ENCODE assay signal across 24 cellular contexts in the genomic region with DNA sequence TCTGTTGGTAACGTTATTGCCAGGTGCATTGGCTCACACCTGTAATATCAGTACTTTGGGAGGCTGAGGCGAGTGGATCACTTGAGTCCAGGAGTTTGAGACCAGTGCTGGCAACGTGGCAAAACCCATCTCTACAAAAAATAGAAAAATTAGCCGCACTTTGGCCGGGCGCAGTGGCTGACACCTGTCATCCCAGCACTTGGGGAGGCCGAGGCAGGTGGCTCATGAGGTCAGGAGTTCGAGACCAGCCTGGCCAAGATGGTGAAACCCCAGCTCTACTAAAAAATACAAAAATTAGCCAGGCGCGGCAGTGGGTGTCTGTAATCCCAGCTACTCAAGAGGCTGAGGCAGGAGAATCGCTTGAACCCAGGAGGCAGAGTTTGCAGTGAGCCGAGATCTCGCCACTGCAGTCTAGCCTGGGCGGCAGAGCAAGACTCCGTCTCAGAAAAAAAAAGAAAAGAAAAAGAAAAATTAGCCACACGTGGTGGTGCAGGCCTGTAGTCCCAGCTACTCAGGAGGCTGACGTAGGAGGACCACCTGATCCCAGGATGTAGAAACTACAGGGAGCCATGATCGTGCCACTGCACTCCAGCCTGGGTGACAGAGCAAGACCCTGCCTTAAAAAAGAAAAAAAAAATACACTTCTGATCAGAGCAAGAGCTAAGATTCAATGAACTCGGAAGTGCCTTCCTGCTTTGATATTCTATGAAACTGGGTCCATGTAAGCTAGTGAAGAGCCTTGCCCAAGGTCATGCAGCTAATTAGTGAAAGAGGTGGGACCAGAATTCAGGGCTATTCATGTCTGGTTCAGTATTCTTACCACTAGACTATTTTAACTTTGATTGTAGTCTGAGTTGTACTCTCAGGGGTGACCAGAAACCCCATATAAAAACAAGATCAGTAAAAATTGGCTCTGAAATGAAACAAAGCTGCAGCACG. TPM values are rescaled to one million over a fixed set of nuclear protein-coding genes. Genes with fewer than 3 reads are reported as not detected.
"Had no signal": no experiment of that assay in that cellular context is flagged by ENCODE, and none has a peak within 500 bp of the region (broad histone marks: within the 10 kb centered on the region; RNA-seq: fewer than 3 reads in every experiment).

No MANE protein-coding gene starts in this region.

- H3K27me3 ChIP-seq: heart left ventricle, left lung, right atrium auricular region, tibial artery, upper lobe of right lung, vagina had no signal

- DNase-seq: effector memory CD4-positive, alpha-beta T cell; heart left ventricle; hypothalamus; left lung; lower lobe of right lung; mesenchymal stem cell; midbrain; naive thymus-derived CD8-positive, alpha-beta T cell; stimulated activated CD4-positive, alpha-beta T cell treated with anti-CD3 and anti-CD28 coated beads, Interleukin-4, amount 100 ng/mL, for 24 hours; tibial artery; upper lobe of right lung had no signal

- H3K36me3 Mint-ChIP-seq: naive thymus-derived CD8-positive, alpha-beta T cell; stimulated activated memory B cell treated with anti-CD40 and anti-IgM and Interleukin-4, amounts not matched to agents 10 μg/mL and 1 μg/mL and 100 μg/mL, for 72 hours had no signal

- H3K4me3 Mint-ChIP-seq: naive thymus-derived CD8-positive, alpha-beta T cell; neural crest cell; stimulated activated memory B cell treated with anti-CD40 and anti-IgM and Interleukin-4, amounts not matched to agents 10 μg/mL and 1 μg/mL and 100 μg/mL, for 72 hours; stimulated activated naive CD8-positive, alpha-beta T cell treated with anti-CD3 and anti-CD28 coated beads, Interleukin-15, Interleukin-2, amounts not matched to agents 100 ng/mL and 50 ng/mL, for 24 hours had no signal

- H3K36me3 ChIP-seq: heart left ventricle, left lung, lower lobe of right lung, right atrium auricular region, tibial artery, upper lobe of right lung, vagina had no signal

- H3K4me1 ChIP-seq: left lung, tibial artery, upper lobe of right lung, vagina had no signal

- H3K9me3 ChIP-seq: heart left ventricle, left lung, lower lobe of right lung, right atrium auricular region, tibial artery, upper lobe of right lung, vagina had no signal

- H3K27ac Mint-ChIP-seq: naive thymus-derived CD8-positive, alpha-beta T cell; stimulated activated memory B cell treated with anti-CD40 and anti-IgM and Interleukin-4, amounts not matched to agents 10 μg/mL and 1 μg/mL and 100 μg/mL, for 72 hours; stimulated activated naive CD8-positive, alpha-beta T cell treated with anti-CD3 and anti-CD28 coated beads, Interleukin-15, Interleukin-2, amounts not matched to agents 100 ng/mL and 50 ng/mL, for 24 hours had no signal

- H3K27ac ChIP-seq: heart left ventricle, left lung, lower lobe of right lung, right atrium auricular region, tibial artery, upper lobe of right lung, vagina had no signal

- H3K9me3 Mint-ChIP-seq: naive thymus-derived CD8-positive, alpha-beta T cell; neural crest cell; stimulated activated memory B cell treated with anti-CD40 and anti-IgM and Interleukin-4, amounts not matched to agents 10 μg/mL and 1 μg/mL and 100 μg/mL, for 72 hours; stimulated activated naive CD8-positive, alpha-beta T cell treated with anti-CD3 and anti-CD28 coated beads, Interleukin-15, Interleukin-2, amounts not matched to agents 100 ng/mL and 50 ng/mL, for 24 hours had no signal

- H3K4me3 ChIP-seq: heart left ventricle, left lung, lower lobe of right lung, right atrium auricular region, tibial artery, upper lobe of right lung, vagina had no signal

- H3K4me1 Mint-ChIP-seq: naive thymus-derived CD8-positive, alpha-beta T cell; neural crest cell; stimulated activated memory B cell treated with anti-CD40 and anti-IgM and Interleukin-4, amounts not matched to agents 10 μg/mL and 1 μg/mL and 100 μg/mL, for 72 hours had no signal

RNA-seq across cellular contexts. Expression of gene RNASE8, which starts 4.2 kb away (rescaled TPM):
- total RNA-seq: esophagus mucosa; fibroblast of lung; frontal cortex; glomerular endothelial cell; heart left ventricle; left lung; lower lobe of right lung; naive thymus-derived CD8-positive, alpha-beta T cell; neural crest cell; osteocyte; posterior vena cava; right atrium auricular region; temporal lobe; upper lobe of right lung; vagina had no signal
- polyA plus RNA-seq: fibroblast of lung; heart left ventricle; naive thymus-derived CD8-positive, alpha-beta T cell; small intestine had no signal

RNA-seq across cellular contexts. Expression of gene RNASE7, which starts 11.3 kb away (rescaled TPM):
- total RNA-seq: fibroblast of lung; frontal cortex; glomerular endothelial cell; heart left ventricle; left lung; lower lobe of right lung; naive thymus-derived CD8-positive, alpha-beta T cell; neural crest cell; osteocyte; posterior vena cava; right atrium auricular region; temporal lobe; upper lobe of right lung had no signal
- polyA plus RNA-seq: fibroblast of lung; naive thymus-derived CD8-positive, alpha-beta T cell had no signal

RNA-seq across cellular contexts. Expression of gene RNASE13, which starts 18.8 kb away (rescaled TPM):
- total RNA-seq: esophagus mucosa; fibroblast of lung; frontal cortex; glomerular endothelial cell; heart left ventricle; left lung; lower lobe of right lung; naive thymus-derived CD8-positive, alpha-beta T cell; neural crest cell; osteocyte; posterior vena cava; right atrium auricular region; temporal lobe; upper lobe of right lung; vagina had no signal
- polyA plus RNA-seq: fibroblast of lung; heart left ventricle; naive thymus-derived CD8-positive, alpha-beta T cell; small intestine had no signal

RNA-seq across cellular contexts. Expression of gene TPPP2, which starts 23.4 kb away (rescaled TPM):
- total RNA-seq: esophagus mucosa; fibroblast of lung; frontal cortex; glomerular endothelial cell; left lung; lower lobe of right lung; naive thymus-derived CD8-positive, alpha-beta T cell; neural crest cell; osteocyte; posterior vena cava; temporal lobe; upper lobe of right lung; vagina had no signal
- polyA plus RNA-seq: fibroblast of lung; naive thymus-derived CD8-positive, alpha-beta T cell had no signal
